In genomic region chr17:79796570-79797491, GRCh38 we compare ENCODE assay signal across 8 cellular contexts. TPM values are rescaled to one million over a fixed set of nuclear protein-coding genes. Genes with fewer than 3 reads are reported as not detected.
DNase-seq lines count a peak whose midpoint lies in the region; ATAC-seq, FAIRE-seq and TF ChIP-seq lines count a peak whose summit lies in the region.

Gene CBX8 (minus strand): TSS chr17:79797077. CDS start chr17:79796998, 79 bp downstream.

- peaks cover 5 to 9% of the 10 kb centered on the region in 2 experiments; a peak in 4 of 5 replicates for H3K36me3 ChIP-seq in HepG2 (replicated peaks in 1 of 2; ENCODE audit: control insufficient read depth in 1 of 2, insufficient read depth in 2 of 2, low read length in 2 of 2)

- POLR2A ChIA-PET in HepG2 (lab: Yijun Ruan, JAX) = interaction anchor here (0.6 to 4.7 kb wide), 37 partner anchors 8 to 1886 kb away, joined by 3 to 98 read pairs (median 6); partner anchors contain the start of genes CBX2 and CBX4

- no peaks in the 10 kb centered on the region for H4K20me1 ChIP-seq in HepG2 (ENCODE audit: insufficient read depth, low read length)

- no peak within 1 kb of the TSS for H2AFZ ChIP-seq in HepG2 (ENCODE audit: low read length)

- H3K4me3 ChIP-seq in HepG2 (replicated peaks in 1 of 3; ENCODE audit: insufficient read depth in 1 of 3, low read depth in 2 of 3, low read length in 3 of 3) = peak within 1 kb of the TSS; percentile 85 to 94 (median 86)

- WGBS in HepG2 (ENCODE audit: low lambda C conversion rate) = 2% methylated on average over 49 of the region's 92 CpGs

- H3K4me1 ChIP-seq in HepG2 (ENCODE audit: insufficient read depth, low read length) = peaks cover 67% of the 10 kb centered on the region

- peak; percentile 89 for FAIRE-seq in HepG2 (lab: Jason Lieb, UNC)

- peak within 1 kb of the TSS; percentile 99 for H3K4me2 ChIP-seq in HepG2 (ENCODE audit: low read depth, low read length)

- in situ Hi-C loops in HepG2 (cut with HindIII; ENCODE audit: extremely low pct_ligation_motif_present, low pct_unique_long_range_greater_than_20kb) = no loop called here

- CTCF ChIA-PET in HepG2 (lab: Yijun Ruan, JAX; ENCODE audit: low intra/inter-chr PET ratio, low total read pairs) = no interaction called here

- no TSS peak for BruUV-seq in HepG2 (replicated peaks; lab: Mats Ljungman, UMichigan)

- DNase-seq in C1 segment of cervical spinal cord (lab: John Stamatoyannopoulos, UW) (peak; percentile 95 to 100 (median 99)), NCI-H748 (lab: John Stamatoyannopoulos, UW; ENCODE audit: unreplicated experiment) (peak; percentile 99), dermis blood vessel endothelial cell (peak; percentile 100), HepG2 (ENCODE audit: low spot score) (peak; percentile 99)
- peak; percentile 95 to 99 for DNase-seq in activated CD4-positive, alpha-beta T cell treated with anti-CD3 and anti-CD28 coated beads, Interleukin-2, amount 50 U/mL, for 24 hours (ENCODE audit: low read depth in 1 of 2, low spot score in 1 of 2)
- DNase-seq in stimulated activated CD4-positive, alpha-beta T cell treated with anti-CD3 and anti-CD28 coated beads, Interleukin-2, amount 100 ng/mL, for 48 hours = peak; percentile 99

- TF ChIP-seq RAD21 in HepG2 (CRISPR knock-in tag; IDR thresholded peaks at IDR 0.05) = peak; percentile 74

- TF ChIP-seq POLR2A in HepG2 (IDR thresholded peaks at IDR 0.05; ENCODE audit: insufficient read depth in 1 of 2, low read depth in 2 of 2, low read length in 2 of 2) = peak; percentile 78 to 92

- TF ChIP-seq CTCF in HepG2 (CRISPR knock-in tag; IDR thresholded peaks at IDR 0.05) = peak; percentile 72

- H3K9ac ChIP-seq in HepG2 (ENCODE audit: insufficient read depth, low read depth, low read length) = peak within 1 kb of the TSS; percentile 96

- ATAC-seq in GM19372 (IDR thresholded peaks at IDR 0.05; ENCODE audit: low read depth, unreplicated experiment) = peak; percentile 89
- ATAC-seq in HG03521 (IDR thresholded peaks at IDR 0.05; ENCODE audit: unreplicated experiment) = peak; percentile 90
- peak; percentile 69 for ATAC-seq in HepG2

- no peaks in the 10 kb centered on the region for H3K9me3 ChIP-seq in HepG2 (ENCODE audit: low read length)

- H3K27me3 ChIP-seq in HepG2 (ENCODE audit: control insufficient read depth in 1 of 2, insufficient read depth in 2 of 2, low read length in 2 of 2) = peaks cover 27 to 49% of the 10 kb centered on the region in 2 experiments

- H3K27ac ChIP-seq in HepG2 (ENCODE audit: extremely low read length, insufficient read depth, low read length) = peak within 1 kb of the TSS; percentile 87

- peaks cover 10% of the 10 kb centered on the region for H3K79me2 ChIP-seq in HepG2 (ENCODE audit: insufficient read depth, low read length)

- intact Hi-C loops in HepG2 (cut with micrococcal nuclease; ENCODE audit: unreplicated experiment) = loop anchor here (2.0 to 5.0 kb wide), 3 partner anchors 40 to 196 kb away; partner anchors contain the start of gene CBX4

- TF ChIP-seq EP300 in HepG2 (IDR thresholded peaks at IDR 0.05; ENCODE audit: low read depth in 2 of 2, low read length in 2 of 2) (peak; percentile 32 to 91; a peak in 2 of 4 replicates), HepG2 (CRISPR knock-in tag; IDR thresholded peaks at IDR 0.05; ENCODE audit: borderline replicate concordance) (no peak; the same call in 1 of the 2 replicates)

TF ChIP-seq in HepG2, 621 proteins besides CTCF, POLR2A, EP300 and RAD21 (continues in another document):
- TF ChIP-seq ZNF83 (CRISPR knock-in tag; IDR thresholded peaks at IDR 0.05; ENCODE audit: borderline replicate concordance) (no peak; the same call in 1 of the 2 replicates), DNMT3B (CRISPR knock-in tag; conservative IDR thresholded peaks at IDR 0.05) (no peak), ZNF775 (CRISPR knock-in tag; IDR thresholded peaks at IDR 0.05; ENCODE audit: borderline replicate concordance) (no peak), BORCS8-MEF2B (CRISPR knock-in tag; IDR thresholded peaks at IDR 0.05) (no peak), PAWR (CRISPR knock-in tag; IDR thresholded peaks at IDR 0.05; ENCODE audit: borderline replicate concordance) (no peak), JUNB (CRISPR knock-in tag; IDR thresholded peaks at IDR 0.05; ENCODE audit: borderline replicate concordance) (no peak), ZNF557 (CRISPR knock-in tag; IDR thresholded peaks at IDR 0.05) (no peak), ZBTB43 (CRISPR knock-in tag; conservative IDR thresholded peaks at IDR 0.05) (no peak), ZNF292 (CRISPR knock-in tag; IDR thresholded peaks at IDR 0.05; ENCODE audit: borderline replicate concordance, low read depth) (no peak; the same call in none of the 2 replicates), ATF4 (CRISPR knock-in tag; IDR thresholded peaks at IDR 0.05) (no peak), BHLHE40 (IDR thresholded peaks at IDR 0.05; ENCODE audit: low read length) (peak; percentile 19), KDM2A (CRISPR knock-in tag; IDR thresholded peaks at IDR 0.05; ENCODE audit: borderline replicate concordance, low read depth) (peak; percentile 64; the same call in 1 of the 2 replicates), MAZ (IDR thresholded peaks at IDR 0.05; ENCODE audit: borderline replicate concordance, low read depth, low read length) (peak; percentile 100), MAZ (CRISPR knock-in tag; IDR thresholded peaks at IDR 0.05; ENCODE audit: low read depth) (peak; percentile 98), STAG1 (CRISPR knock-in tag; IDR thresholded peaks at IDR 0.05) (no peak), HIC2 (CRISPR knock-in tag; IDR thresholded peaks at IDR 0.05; ENCODE audit: low read depth) (no peak), POLR2AphosphoS5 (IDR thresholded peaks at IDR 0.05; ENCODE audit: low read depth, low read length) (peak; percentile 84), ZNF749 (CRISPR knock-in tag; IDR thresholded peaks at IDR 0.05; ENCODE audit: borderline replicate concordance) (0 out of 2 replicates have a peak, but pooled peaks have one; percentile 55), SATB2 (CRISPR knock-in tag; IDR thresholded peaks at IDR 0.05) (no peak), ZNF883 (CRISPR knock-in tag; IDR thresholded peaks at IDR 0.05; ENCODE audit: not compliant biosample characterization) (peak; percentile 49)

RNA-seq across cellular contexts. Expression of gene CBX8, which starts in this region (rescaled TPM):
- total RNA-seq in dermis blood vessel endothelial cell (2.7 and 5.1 TPM in 2 replicates), HepG2 (2016; rRNA removed; fragmentation: Illumina TruSeq; extraction: Trizol) (12.0 and 12.6 TPM in 2 replicates)
- total RNA-seq in HepG2 (2016; cell fraction: cytosol; rRNA removed; fragmentation: Illumina TruSeq; extraction: Trizol; ENCODE audit: low read depth) = 1.3 and 2.4 TPM in 2 replicates
- total RNA-seq in HepG2 (2016; cell fraction: insoluble cytoplasmic fraction; rRNA removed; fragmentation: Illumina TruSeq; extraction: Trizol) = 12.8 and 13.5 TPM in 2 replicates
- total RNA-seq in HepG2 (2016; cell fraction: membrane; rRNA removed; fragmentation: Illumina TruSeq; extraction: Trizol) = 4.8 and 5.6 TPM in 2 replicates
- 5.7 and 8.6 TPM in 2 replicates for total RNA-seq in HepG2 (2016; cell fraction: nucleus; rRNA removed; fragmentation: Illumina TruSeq; extraction: Trizol)
- 0.34 and 0.76 TPM in 2 replicates for polyA plus RNA-seq in HepG2 (2011; rRNA removed)
- polyA plus RNA-seq in HepG2 (2011; cell fraction: cytosol; rRNA removed) = 0.72 and 0.99 TPM in 2 replicates
- 3.4 and 5.0 TPM in 2 replicates for polyA plus RNA-seq in HepG2 (2011; cell fraction: nucleus; rRNA removed)
- 7.4 and 7.7 TPM in 2 replicates for polyA plus RNA-seq in HepG2 (2012)
- 0.54 and 0.80 TPM in 2 replicates for polyA plus RNA-seq in HepG2 (2016; cell fraction: cytosol; fragmentation: Illumina TruSeq; extraction: Trizol; ENCODE audit: low read depth)
- 10.9 and 11.0 TPM in 2 replicates for polyA plus RNA-seq in HepG2 (2016; cell fraction: insoluble cytoplasmic fraction; fragmentation: Illumina TruSeq; extraction: Trizol; ENCODE audit: low read depth)
- 1.4 TPM in 2 replicates for polyA plus RNA-seq in HepG2 (2016; cell fraction: membrane; fragmentation: Illumina TruSeq; extraction: Trizol; ENCODE audit: low read depth)
- polyA plus RNA-seq in HepG2 (2016; cell fraction: nucleus; fragmentation: Illumina TruSeq; extraction: Trizol; ENCODE audit: insufficient read depth, low read depth) = 15.7 and 18.7 TPM in 2 replicates
- 1.2 and 1.6 TPM in 2 replicates for polyA minus RNA-seq in HepG2 (2011; rRNA and poly(A)+ RNA removed; ENCODE audit: low replicate concordance)
- 1.8 and 1.9 TPM in 2 replicates for polyA minus RNA-seq in HepG2 (2011; cell fraction: cytosol; rRNA and poly(A)+ RNA removed)
- 0.77 and 0.87 TPM in 2 replicates for polyA minus RNA-seq in HepG2 (2011; cell fraction: nucleus; rRNA and poly(A)+ RNA removed)

Comparison
In these comparisons a context has a peak if more than half of its experiments do, and no peak if none do; other contexts are left out.
1. Peak in every context shown above with its lines: DNase-seq, ATAC-seq, H3K4me3 ChIP-seq and H3K27ac ChIP-seq.